22 cellular contexts compared by ENCODE assay signal in the genomic region with DNA sequence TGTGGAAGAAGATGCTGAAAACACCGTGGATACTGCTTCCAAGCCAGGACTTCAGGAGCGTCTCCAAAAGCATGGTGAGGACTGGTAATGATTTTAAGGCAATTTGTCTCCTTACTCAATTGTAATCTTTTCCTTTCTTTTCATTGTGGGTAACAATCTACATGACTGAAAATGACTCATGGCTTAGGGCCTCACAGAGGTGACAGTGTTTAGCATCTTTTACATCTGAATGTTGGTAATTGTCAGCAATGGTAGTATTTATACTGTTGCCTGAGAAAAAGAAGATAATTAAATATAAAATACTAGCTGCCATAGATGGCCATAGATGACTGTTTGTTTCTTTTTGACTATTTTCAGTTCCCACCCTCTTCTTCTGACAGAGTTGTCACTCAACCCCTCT. TPM values are rescaled to one million over a fixed set of nuclear protein-coding genes. Genes with fewer than 3 reads are reported as not detected.
DNase-seq lines count a peak whose midpoint lies in the region; ATAC-seq lines count a peak whose summit lies in the region.
"Had no signal": no experiment of that assay in that cellular context is flagged by ENCODE, and none has a peak within 500 bp of the region (broad histone marks: within the 10 kb centered on the region; RNA-seq: fewer than 3 reads in every experiment).

No MANE protein-coding gene starts in this region.

- DNase-seq in ELR (ENCODE audit: low read depth) (peak; percentile 56), HT1080 (ENCODE audit: low read depth) (peak; percentile 23), iris pigment epithelial cell (ENCODE audit: low read depth) (peak; percentile 10), left cardiac atrium (no peak), cardiac septum (ENCODE audit: low spot score) (no peak)
- DNase-seq: activated CD4-positive, alpha-beta T cell treated with anti-CD3 and anti-CD28 coated beads for 48 hours; CD4-positive, CD25-positive, alpha-beta regulatory T cell; effector memory CD8-positive, alpha-beta T cell; islet precursor cell; MV-4-11; naive thymus-derived CD4-positive, alpha-beta T cell; NCI-H146; NCI-H2171; NCI-H510A; SK-N-SH had no signal

- peaks cover 49% of the 10 kb centered on the region for H3K36me3 Mint-ChIP-seq in activated T-helper 17 cell treated with anti-CD3 and anti-CD28 coated beads, Interleukin-2, amount 50 U/mL, for 72 hours (ENCODE audit: low read depth)

- no peak overlapping the region for H3K4me3 Mint-ChIP-seq in activated T-helper 17 cell treated with anti-CD3 and anti-CD28 coated beads, Interleukin-2, amount 50 U/mL, for 72 hours
- H3K4me3 Mint-ChIP-seq: activated naive CD4-positive, alpha-beta T cell treated with anti-CD3 and anti-CD28 coated beads, Interleukin-2, amount 50 U/mL, for 24 hours; CD4-positive, CD25-positive, alpha-beta regulatory T cell; effector memory CD8-positive, alpha-beta T cell; mesothelial cell of epicardium; naive thymus-derived CD4-positive, alpha-beta T cell; stimulated activated naive CD8-positive, alpha-beta T cell treated with anti-CD3 and anti-CD28 coated beads, Interleukin-15, Interleukin-2, amounts not matched to agents 100 ng/mL and 50 ng/mL, for 24 hours; T-helper 1 cell treated with Interleukin-12 subunit alpha and Interleukin-12 subunit beta and Interleukin-4 antibody, amounts not matched to agents 30 μg/mL and 1 μg/mL, for 36 hours had no signal

- H3K9me3 Mint-ChIP-seq in activated T-helper 17 cell treated with anti-CD3 and anti-CD28 coated beads, Interleukin-2, amount 50 U/mL, for 72 hours, result no peaks in the 10 kb centered on the region
- H3K9me3 Mint-ChIP-seq: activated naive CD4-positive, alpha-beta T cell treated with anti-CD3 and anti-CD28 coated beads, Interleukin-2, amount 50 U/mL, for 24 hours; CD4-positive, CD25-positive, alpha-beta regulatory T cell; effector memory CD8-positive, alpha-beta T cell; mesothelial cell of epicardium; naive thymus-derived CD4-positive, alpha-beta T cell; stimulated activated naive CD8-positive, alpha-beta T cell treated with anti-CD3 and anti-CD28 coated beads, Interleukin-15, Interleukin-2, amounts not matched to agents 100 ng/mL and 50 ng/mL, for 24 hours; T-helper 1 cell treated with Interleukin-12 subunit alpha and Interleukin-12 subunit beta and Interleukin-4 antibody, amounts not matched to agents 30 μg/mL and 1 μg/mL, for 36 hours had no signal

- H3K4me1 Mint-ChIP-seq in activated T-helper 17 cell treated with anti-CD3 and anti-CD28 coated beads, Interleukin-2, amount 50 U/mL, for 72 hours, result no peaks in the 10 kb centered on the region
- H3K4me1 Mint-ChIP-seq: activated naive CD4-positive, alpha-beta T cell treated with anti-CD3 and anti-CD28 coated beads, Interleukin-2, amount 50 U/mL, for 24 hours; mesothelial cell of epicardium; naive thymus-derived CD4-positive, alpha-beta T cell had no signal

- H3K27me3 Mint-ChIP-seq in activated T-helper 17 cell treated with anti-CD3 and anti-CD28 coated beads, Interleukin-2, amount 50 U/mL, for 72 hours, result no peaks in the 10 kb centered on the region
- H3K27me3 Mint-ChIP-seq: activated naive CD4-positive, alpha-beta T cell treated with anti-CD3 and anti-CD28 coated beads, Interleukin-2, amount 50 U/mL, for 24 hours; CD4-positive, CD25-positive, alpha-beta regulatory T cell; effector memory CD8-positive, alpha-beta T cell; naive thymus-derived CD4-positive, alpha-beta T cell; stimulated activated naive CD8-positive, alpha-beta T cell treated with anti-CD3 and anti-CD28 coated beads, Interleukin-15, Interleukin-2, amounts not matched to agents 100 ng/mL and 50 ng/mL, for 24 hours had no signal

- intact Hi-C loops in left cardiac atrium (cut with DNase I) (no loop called here), cardiac septum (cut with DNase I) (no loop called here)

- peak; percentile 36 for ATAC-seq in activated T-helper 17 cell treated with anti-CD3 and anti-CD28 coated beads, Interleukin-2, amount 50 U/mL, for 72 hours (replicated peaks)
- ATAC-seq in left cardiac atrium (no peak), GM18870 (IDR thresholded peaks at IDR 0.05; ENCODE audit: unreplicated experiment) (no peak)
- ATAC-seq: effector memory CD8-positive, alpha-beta T cell; naive thymus-derived CD4-positive, alpha-beta T cell had no signal

- H3K27ac Mint-ChIP-seq in activated T-helper 17 cell treated with anti-CD3 and anti-CD28 coated beads, Interleukin-2, amount 50 U/mL, for 72 hours, result no peak overlapping the region
- H3K27ac Mint-ChIP-seq: activated naive CD4-positive, alpha-beta T cell treated with anti-CD3 and anti-CD28 coated beads, Interleukin-2, amount 50 U/mL, for 24 hours; effector memory CD8-positive, alpha-beta T cell; mesothelial cell of epicardium; naive thymus-derived CD4-positive, alpha-beta T cell; stimulated activated naive CD8-positive, alpha-beta T cell treated with anti-CD3 and anti-CD28 coated beads, Interleukin-15, Interleukin-2, amounts not matched to agents 100 ng/mL and 50 ng/mL, for 24 hours; T-helper 1 cell treated with Interleukin-12 subunit alpha and Interleukin-12 subunit beta and Interleukin-4 antibody, amounts not matched to agents 30 μg/mL and 1 μg/mL, for 36 hours had no signal

RNA-seq across cellular contexts. Expression of a gene that starts 31.6 kb away (rescaled TPM):
- 15.5 and 18.2 TPM in 2 replicates for total RNA-seq in HT1080 (2014; rRNA removed; shearing (Covaris generic))
- 16.1 and 18.2 TPM in 2 replicates for polyA plus RNA-seq in HT1080 (2015; cell fraction: cytosol; rRNA removed)
- polyA plus RNA-seq in HT1080 (2015; cell fraction: nucleus; rRNA removed), result 20.4 and 20.8 TPM in 2 replicates
- 10 to 100 TPM in 1 of 2 donors, 1 to 10 TPM in 1; 9.3 to 10.2 TPM for total RNA-seq in activated T-helper 17 cell treated with anti-CD3 and anti-CD28 coated beads, Interleukin-2, amount 50 U/mL, for 72 hours
- total RNA-seq in left cardiac atrium (10 to 100 TPM; 12.5 to 14.2 TPM), cardiac septum (6.2 TPM)

RNA-seq across cellular contexts. Expression of a gene that starts 36.9 kb away (rescaled TPM):
- 61.9 and 80.0 TPM in 2 replicates for total RNA-seq in HT1080 (2014; rRNA removed; shearing (Covaris generic))
- 49.9 and 61.6 TPM in 2 replicates for polyA plus RNA-seq in HT1080 (2015; cell fraction: cytosol; rRNA removed)
- 37.0 and 37.9 TPM in 2 replicates for polyA plus RNA-seq in HT1080 (2015; cell fraction: nucleus; rRNA removed)
- 1 to 10 TPM; 3.1 to 3.7 TPM for total RNA-seq in activated T-helper 17 cell treated with anti-CD3 and anti-CD28 coated beads, Interleukin-2, amount 50 U/mL, for 72 hours
- total RNA-seq in left cardiac atrium (10 to 100 TPM; 16.9 to 31.2 TPM), cardiac septum (23.9 TPM)
- total RNA-seq: CD4-positive, CD25-positive, alpha-beta regulatory T cell; OCI-LY7 had no signal
- polyA plus RNA-seq: CD4-positive, CD25-positive, alpha-beta regulatory T cell; naive thymus-derived CD4-positive, alpha-beta T cell had no signal

RNA-seq across cellular contexts. Expression of a gene that starts 45.3 kb away (rescaled TPM):
- 51.1 and 65.4 TPM in 2 replicates for total RNA-seq in HT1080 (2014; rRNA removed; shearing (Covaris generic))
- 54.1 and 55.7 TPM in 2 replicates for polyA plus RNA-seq in HT1080 (2015; cell fraction: cytosol; rRNA removed)
- 17.2 and 19.8 TPM in 2 replicates for polyA plus RNA-seq in HT1080 (2015; cell fraction: nucleus; rRNA removed)
- 10 to 100 TPM; 39.4 to 52.3 TPM for total RNA-seq in activated T-helper 17 cell treated with anti-CD3 and anti-CD28 coated beads, Interleukin-2, amount 50 U/mL, for 72 hours
- total RNA-seq in left cardiac atrium (1 to 10 TPM; 7.2 to 9.4 TPM), cardiac septum (8.3 TPM)

RNA-seq across cellular contexts. Expression of a gene that starts 45.4 kb away (rescaled TPM):
- total RNA-seq in HT1080 (2014; rRNA removed; shearing (Covaris generic)), result 85.6 and 126 TPM in 2 replicates
- 91.7 and 94.6 TPM in 2 replicates for polyA plus RNA-seq in HT1080 (2015; cell fraction: cytosol; rRNA removed)
- 42.9 and 43.9 TPM in 2 replicates for polyA plus RNA-seq in HT1080 (2015; cell fraction: nucleus; rRNA removed)
- total RNA-seq in activated T-helper 17 cell treated with anti-CD3 and anti-CD28 coated beads, Interleukin-2, amount 50 U/mL, for 72 hours, result 100 to 1,000 TPM in 1 of 2 donors, 10 to 100 TPM in 1; 73.8 to 134 TPM
- total RNA-seq in left cardiac atrium, result 1 to 10 TPM in 1 of 2 donors, under 1 TPM in 1; 0.44 to 3.3 TPM
- 0.24 TPM for total RNA-seq in cardiac septum
- polyA plus RNA-seq: naive thymus-derived CD4-positive, alpha-beta T cell had no signal

Comparison
In these comparisons a context has a peak if more than half of its experiments do, and no peak if none do; other contexts are left out.
1. DNase-seq: peak in ELR (single experiment), HT1080 (single experiment) and iris pigment epithelial cell (single experiment); none in left cardiac atrium (single experiment) and cardiac septum (single experiment).